In genomic region chr22:23223566-23224317, GRCh38 we compare ENCODE assay signal across 12 cellular contexts. TPM values are rescaled to one million over a fixed set of nuclear protein-coding genes. Genes with fewer than 3 reads are reported as not detected.
DNase-seq lines count a peak whose midpoint lies in the region; ATAC-seq, FAIRE-seq and TF ChIP-seq lines count a peak whose summit lies in the region.
"Had no signal": no experiment of that assay in that cellular context is flagged by ENCODE, and none has a peak within 500 bp of the region (broad histone marks: within the 10 kb centered on the region; RNA-seq: fewer than 3 reads in every experiment).

No MANE protein-coding gene starts in this region.

- peaks cover 92% of the 10 kb centered on the region for H3K79me2 ChIP-seq in endothelial cell of umbilical vein (ENCODE audit: control insufficient read depth, insufficient read depth, low read length)

- no peak overlapping the region for H2AFZ ChIP-seq in endothelial cell of umbilical vein (ENCODE audit: low read depth, low read length)

- peaks cover 2% of the 10 kb centered on the region for H3K9me3 Mint-ChIP-seq in stimulated activated naive CD8-positive, alpha-beta T cell treated with anti-CD3 and anti-CD28 coated beads, Interleukin-15, Interleukin-2, amounts not matched to agents 100 ng/mL and 50 ng/mL, for 24 hours
- H3K9me3 Mint-ChIP-seq in stimulated activated naive CD8-positive, alpha-beta T cell treated with anti-CD3 and anti-CD28 coated beads, Interleukin-15, amount 100 ng/mL, for 72 hours = peaks cover 16% of the 10 kb centered on the region in 2 donors
- H3K9me3 Mint-ChIP-seq in naive B cell = peaks cover under 1 to 17% (median 11%) of the 10 kb centered on the region in 7 donors

- CTCF ChIA-PET in endothelial cell of umbilical vein (lab: Charles Lee) = interaction anchor here (0.9 to 4.5 kb wide), 2 partner anchors 8 to 58 kb away, joined by 3 to 29 read pairs; no protein-coding TSS in a partner anchor

- peak overlapping the region; percentile 40 for H3K9ac ChIP-seq in endothelial cell of umbilical vein (replicated peaks; ENCODE audit: extremely low read depth, insufficient read depth, low read length)

- H3K36me3 Mint-ChIP-seq in stimulated activated naive CD8-positive, alpha-beta T cell treated with anti-CD3 and anti-CD28 coated beads, Interleukin-15, Interleukin-2, amounts not matched to agents 100 ng/mL and 50 ng/mL, for 24 hours (ENCODE audit: low read depth) = peaks cover 13% of the 10 kb centered on the region
- peaks cover 5 to 18% of the 10 kb centered on the region in 2 donors for H3K36me3 Mint-ChIP-seq in naive B cell

- H3K4me2 ChIP-seq in endothelial cell of umbilical vein (ENCODE audit: insufficient read depth, low read length) = peak overlapping the region; percentile 33

- no peaks in the 10 kb centered on the region for H3K9me1 ChIP-seq in endothelial cell of umbilical vein (replicated peaks; ENCODE audit: control insufficient read depth, extremely low read depth, insufficient read depth, low read length)

- peaks cover 94% of the 10 kb centered on the region for H3K4me1 Mint-ChIP-seq in stimulated activated naive CD8-positive, alpha-beta T cell treated with anti-CD3 and anti-CD28 coated beads, Interleukin-15, Interleukin-2, amounts not matched to agents 100 ng/mL and 50 ng/mL, for 24 hours (ENCODE audit: low read depth)
- peaks cover 78% of the 10 kb centered on the region for H3K4me1 Mint-ChIP-seq in stimulated activated naive CD8-positive, alpha-beta T cell treated with anti-CD3 and anti-CD28 coated beads, Interleukin-15, amount 100 ng/mL, for 72 hours
- H3K4me1 Mint-ChIP-seq in naive B cell = peaks cover 55 to 83% (median 73%) of the 10 kb centered on the region in 3 donors

- peak overlapping the region; percentile 46 for H3K27ac Mint-ChIP-seq in stimulated activated naive CD8-positive, alpha-beta T cell treated with anti-CD3 and anti-CD28 coated beads, Interleukin-15, Interleukin-2, amounts not matched to agents 100 ng/mL and 50 ng/mL, for 24 hours
- peak overlapping the region in 1 of 2 donors; percentile 77 for H3K27ac Mint-ChIP-seq in stimulated activated naive CD8-positive, alpha-beta T cell treated with anti-CD3 and anti-CD28 coated beads, Interleukin-15, amount 100 ng/mL, for 72 hours
- H3K27ac Mint-ChIP-seq in naive B cell = peak overlapping the region in 4 of 6 donors; percentile 18 to 85 (median 55)
- H3K27ac Mint-ChIP-seq: stimulated activated naive B cell treated with anti-CD40 and anti-IgM and Interleukin-4, amounts not matched to agents 10 μg/mL and 1 μg/mL and 100 μg/mL, for 72 hours had no signal

- TF ChIP-seq POLR2A in endothelial cell of umbilical vein (IDR thresholded peaks at IDR 0.05; ENCODE audit: low read depth, low read length) = no peak

- peak; percentile 64 for FAIRE-seq in endothelial cell of umbilical vein (lab: Jason Lieb, UNC)
- FAIRE-seq: GM12878 had no signal

- POLR2A ChIA-PET in endothelial cell of umbilical vein (lab: Charles Lee) = no interaction called here

- no peak overlapping the region for H3K4me3 ChIP-seq in endothelial cell of umbilical vein (replicated peaks in 1 of 3; ENCODE audit: insufficient read depth in 1 of 3, low read depth in 1 of 3, low read length in 3 of 3)
- H3K4me3 ChIP-seq: GM12878 had no signal

- no peak for ATAC-seq in stimulated activated naive CD8-positive, alpha-beta T cell treated with anti-CD3 and anti-CD28 coated beads, Interleukin-15, amount 100 ng/mL, for 72 hours
- no peak for ATAC-seq in naive B cell (ENCODE audit: low read depth in 2 of 2)
- ATAC-seq in GM21619 (IDR thresholded peaks at IDR 0.05; ENCODE audit: unreplicated experiment) = no peak
- ATAC-seq: GM12878; stimulated activated naive B cell treated with anti-CD40 and anti-IgM and Interleukin-4, amounts not matched to agents 10 μg/mL and 1 μg/mL and 100 μg/mL, for 72 hours had no signal

- dilution Hi-C loops in endothelial cell of umbilical vein (cut with MboI; ENCODE audit: extremely low pct_ligation_motif_present, low sequenced_read_pairs) = no loop called here

- intact Hi-C loops in endothelial cell of umbilical vein (cut with micrococcal nuclease) = no loop called here

- no peaks in the 10 kb centered on the region for H3K9me3 ChIP-seq in endothelial cell of umbilical vein (replicated peaks; ENCODE audit: control insufficient read depth, insufficient read depth, low read length)

- no peak for TF ChIP-seq CTCF in endothelial cell of umbilical vein (IDR thresholded peaks at IDR 0.05; ENCODE audit: extremely low read depth in 1 of 2, insufficient read depth in 1 of 2, low read depth in 1 of 2, low read length in 2 of 2)

- no peaks in the 10 kb centered on the region for H3K27me3 ChIP-seq in endothelial cell of umbilical vein (ENCODE audit: control insufficient read depth in 2 of 2, insufficient read depth in 2 of 2, low read length in 2 of 2)

- peak overlapping the region; percentile 69 for H3K27ac ChIP-seq in endothelial cell of umbilical vein (ENCODE audit: insufficient read depth, low read depth, low read length)

- no peaks in the 10 kb centered on the region for H4K20me1 ChIP-seq in endothelial cell of umbilical vein (replicated peaks; ENCODE audit: control insufficient read depth, extremely low read depth, insufficient read depth, low read length)

- no peak for DNase-seq in stimulated activated naive CD8-positive, alpha-beta T cell treated with anti-CD3 and anti-CD28 coated beads, Interleukin-15, amount 100 ng/mL, for 72 hours
- DNase-seq in endothelial cell of umbilical vein (ENCODE audit: low read depth, low spot score) (peak; percentile 58), naive B cell (no peak), NCI-H187 (lab: John Stamatoyannopoulos, UW) (no peak), SHP77 (lab: John Stamatoyannopoulos, UW) (no peak), NCI-H345 (lab: John Stamatoyannopoulos, UW) (no peak)
- DNase-seq: AML-193; RPMI8226; stimulated activated naive B cell treated with anti-CD40 and anti-IgM and Interleukin-4, amounts not matched to agents 10 μg/mL and 1 μg/mL and 100 μg/mL, for 72 hours had no signal

- no peaks in the 10 kb centered on the region for H3K27me3 Mint-ChIP-seq in stimulated activated naive CD8-positive, alpha-beta T cell treated with anti-CD3 and anti-CD28 coated beads, Interleukin-15, Interleukin-2, amounts not matched to agents 100 ng/mL and 50 ng/mL, for 24 hours
- H3K27me3 Mint-ChIP-seq in stimulated activated naive CD8-positive, alpha-beta T cell treated with anti-CD3 and anti-CD28 coated beads, Interleukin-15, amount 100 ng/mL, for 72 hours = no peaks in the 10 kb centered on the region
- H3K27me3 Mint-ChIP-seq in naive B cell = no peaks in the 10 kb centered on the region
- H3K27me3 Mint-ChIP-seq: stimulated activated naive B cell treated with anti-CD40 and anti-IgM and Interleukin-4, amounts not matched to agents 10 μg/mL and 1 μg/mL and 100 μg/mL, for 72 hours had no signal

- no TSS peak for BruUV-seq in endothelial cell of umbilical vein (replicated peaks; lab: Mats Ljungman, UMichigan)

- no peaks in the 10 kb centered on the region for H3K36me3 ChIP-seq in endothelial cell of umbilical vein (ENCODE audit: control insufficient read depth in 2 of 2, extremely low read depth in 1 of 2, insufficient read depth in 2 of 2, low read length in 2 of 2)

- H3K4me1 ChIP-seq in endothelial cell of umbilical vein (ENCODE audit: control insufficient read depth, extremely low read depth, insufficient read depth, low read length) = peaks cover 84% of the 10 kb centered on the region

- H3K4me3 Mint-ChIP-seq in stimulated activated naive CD8-positive, alpha-beta T cell treated with anti-CD3 and anti-CD28 coated beads, Interleukin-15, Interleukin-2, amounts not matched to agents 100 ng/mL and 50 ng/mL, for 24 hours = no peak overlapping the region
- H3K4me3 Mint-ChIP-seq in stimulated activated naive CD8-positive, alpha-beta T cell treated with anti-CD3 and anti-CD28 coated beads, Interleukin-15, amount 100 ng/mL, for 72 hours = no peak overlapping the region
- peak overlapping the region in 1 of 8 donors; percentile 28 for H3K4me3 Mint-ChIP-seq in naive B cell
- H3K4me3 Mint-ChIP-seq: stimulated activated naive B cell treated with anti-CD40 and anti-IgM and Interleukin-4, amounts not matched to agents 10 μg/mL and 1 μg/mL and 100 μg/mL, for 72 hours had no signal

TF ChIP-seq in endothelial cell of umbilical vein, 7 proteins besides CTCF, POLR2A, EP300 and RAD21:
- TF ChIP-seq FOS (IDR thresholded peaks at IDR 0.05; ENCODE audit: borderline replicate concordance, insufficient read depth, low read length) (no peak), MAX (IDR thresholded peaks at IDR 0.05; ENCODE audit: insufficient read depth, insufficient read length) (no peak), POLR2AphosphoS5 (IDR thresholded peaks at IDR 0.05; ENCODE audit: insufficient read depth, low read depth, low read length) (peak; percentile 1), MYC (IDR thresholded peaks at IDR 0.05; ENCODE audit: low read depth, low read length) (no peak), JUN (IDR thresholded peaks at IDR 0.05; ENCODE audit: borderline replicate concordance, insufficient read depth, insufficient read length, low read depth) (no peak)

RNA-seq across cellular contexts. Expression of gene BCR, which starts 43.4 kb away (rescaled TPM):
- 129 and 131 TPM in 2 replicates for total RNA-seq in endothelial cell of umbilical vein
- polyA plus RNA-seq in endothelial cell of umbilical vein (105 and 141 TPM in 2 replicates), naive B cell (ENCODE audit: low read depth in 6 of 6) (10 to 100 TPM in 1 of 6 donors, 1 to 10 TPM in 4, not detected in 1; 2.6 to 12.1 (median 4.0) TPM)
- polyA plus RNA-seq in endothelial cell of umbilical vein (2011; cell fraction: cytosol; rRNA removed) = 167 and 188 TPM in 2 replicates
- polyA plus RNA-seq in endothelial cell of umbilical vein (2011; cell fraction: nucleus; rRNA removed) = 209 and 215 TPM in 2 replicates
- 113 and 163 TPM in 2 replicates for polyA plus RNA-seq in endothelial cell of umbilical vein (2012)
- 216 and 282 TPM in 2 replicates for polyA minus RNA-seq in endothelial cell of umbilical vein
- 26.9 TPM for polyA minus RNA-seq in endothelial cell of umbilical vein (2011; cell fraction: cytosol; rRNA and poly(A)+ RNA removed)
- 113 and 114 TPM in 2 replicates for polyA minus RNA-seq in endothelial cell of umbilical vein (2011; cell fraction: nucleus; rRNA and poly(A)+ RNA removed)

Comparison
In these comparisons a context has a peak if more than half of its experiments do, and no peak if none do; other contexts are left out.
1. RNA of gene BCR, which starts 43.4 kb away (polyA plus RNA-seq): 105 to 215 TPM in endothelial cell of umbilical vein; 2.6 to 12.1 TPM in naive B cell; every median in the first group is over 4 times any median in the second.